27 cellular contexts compared by ENCODE assay signal in genomic region chr11:70489276-70489675, GRCh38.
"Had no signal": no experiment of that assay in that cellular context is flagged by ENCODE, and none has a peak within 500 bp of the region (broad histone marks: within the 10 kb centered on the region; RNA-seq: fewer than 3 reads in every experiment).

No MANE protein-coding gene starts in this region.

- H3K4me1 ChIP-seq: adrenal gland had no signal

- H3K27ac Mint-ChIP-seq: activated CD8-positive, alpha-beta T cell treated with anti-CD3 and anti-CD28 coated beads for 36 hours; activated naive CD8-positive, alpha-beta T cell treated with anti-CD3 and anti-CD28 coated beads, Interleukin-2, amount 10 ng/mL, durations not matched to agents 7 days and 5 days; activated T-cell treated with anti-CD3 and anti-CD28 coated beads, Interleukin-2, amount 50 U/mL, for 72 hours; activated T-helper 2 cell treated with anti-CD3 and anti-CD28 coated beads, Interferon-gamma antibody, Interleukin-2, Interleukin-4, amounts not matched to agents 10 μg/mL and 5 μg/mL and 100 μg/mL, durations not matched to agents 14 hours and 24 hours and 36 hours; IgD-negative memory B cell; T-helper 1 cell treated with Interleukin-12 subunit alpha and Interleukin-12 subunit beta and Interleukin-4 antibody, amounts not matched to agents 30 μg/mL and 1 μg/mL, for 36 hours had no signal

- H3K9me3 ChIP-seq: adrenal gland had no signal

- DNase-seq: activated CD4-positive, alpha-beta T cell treated with anti-CD3 and anti-CD28 coated beads for 4 hours; activated CD8-positive, alpha-beta memory T cell treated with anti-CD3 and anti-CD28 coated beads, Interleukin-2, amount 50 U/mL, for 4 hours; activated CD8-positive, alpha-beta T cell treated with anti-CD3 and anti-CD28 coated beads for 36 hours; activated gamma-delta T cell treated with Interleukin-2 at 50 U/mL for 16 hours; activated naive CD4-positive, alpha-beta T cell treated with anti-CD3 and anti-CD28 coated beads, Interleukin-2, amount 50 U/mL, for 16 hours; activated naive CD8-positive, alpha-beta T cell treated with anti-CD3 and anti-CD28 coated beads, Interleukin-2, amount 10 ng/mL, durations not matched to agents 7 days and 5 days; activated T-cell treated with anti-CD3 and anti-CD28 coated beads, Interleukin-2, amount 50 U/mL, for 72 hours; adrenal gland; NCI-H1092; NCI-H1417 treated with DMSO at 0.1 percent for 48 hours; NCI-H1694; NCI-H2029; NCI-H2107; NCI-H2171 treated with DMSO at 0.1 percent for 48 hours; NCI-H345; NCI-H510A; NCI-H526 treated with DMSO at 0.1 percent for 48 hours; NCI-H82; OCI-M1; RPMI8226; SHP77 treated with DMSO at 0.1 percent for 48 hours had no signal

- H3K9ac ChIP-seq: KMS-11 had no signal

- H3K27ac ChIP-seq: adrenal gland, KMS-11 had no signal

- H3K4me3 Mint-ChIP-seq: activated CD8-positive, alpha-beta T cell treated with anti-CD3 and anti-CD28 coated beads for 36 hours; activated naive CD8-positive, alpha-beta T cell treated with anti-CD3 and anti-CD28 coated beads, Interleukin-2, amount 10 ng/mL, durations not matched to agents 7 days and 5 days; activated T-cell treated with anti-CD3 and anti-CD28 coated beads, Interleukin-2, amount 50 U/mL, for 72 hours; IgD-negative memory B cell; T-helper 1 cell treated with Interleukin-12 subunit alpha and Interleukin-12 subunit beta and Interleukin-4 antibody, amounts not matched to agents 30 μg/mL and 1 μg/mL, for 36 hours had no signal

- H3K4me3 ChIP-seq: adrenal gland had no signal

- H3K36me3 ChIP-seq: adrenal gland had no signal

- H3K27me3 ChIP-seq: adrenal gland had no signal

- H3K4me1 Mint-ChIP-seq: activated naive CD8-positive, alpha-beta T cell treated with anti-CD3 and anti-CD28 coated beads, Interleukin-2, amount 10 ng/mL, durations not matched to agents 7 days and 5 days; IgD-negative memory B cell had no signal

- H3K27me3 Mint-ChIP-seq: activated naive CD8-positive, alpha-beta T cell treated with anti-CD3 and anti-CD28 coated beads, Interleukin-2, amount 10 ng/mL, durations not matched to agents 7 days and 5 days had no signal

- ATAC-seq: activated CD4-positive, CD25-positive, alpha-beta regulatory T cell treated with anti-CD3 and anti-CD28 coated beads, Interleukin-2, amount 50 U/mL, for 24 hours; activated CD8-positive, alpha-beta T cell treated with anti-CD3 and anti-CD28 coated beads for 36 hours; activated T-cell treated with anti-CD3 and anti-CD28 coated beads, Interleukin-2, amount 50 U/mL, for 72 hours; Panc1 had no signal

- H3K36me3 Mint-ChIP-seq: activated naive CD8-positive, alpha-beta T cell treated with anti-CD3 and anti-CD28 coated beads, Interleukin-2, amount 10 ng/mL, durations not matched to agents 7 days and 5 days; IgD-negative memory B cell had no signal

- H3K9me3 Mint-ChIP-seq: activated naive CD8-positive, alpha-beta T cell treated with anti-CD3 and anti-CD28 coated beads, Interleukin-2, amount 10 ng/mL, durations not matched to agents 7 days and 5 days; activated T-cell treated with anti-CD3 and anti-CD28 coated beads, Interleukin-2, amount 50 U/mL, for 72 hours; activated T-helper 2 cell treated with anti-CD3 and anti-CD28 coated beads, Interferon-gamma antibody, Interleukin-2, Interleukin-4, amounts not matched to agents 10 μg/mL and 5 μg/mL and 100 μg/mL, durations not matched to agents 14 hours and 24 hours and 36 hours; IgD-negative memory B cell; T-helper 1 cell treated with Interleukin-12 subunit alpha and Interleukin-12 subunit beta and Interleukin-4 antibody, amounts not matched to agents 30 μg/mL and 1 μg/mL, for 36 hours had no signal
